Comparison of ENCODE assay signal across 1 cellular context in the genomic region with DNA sequence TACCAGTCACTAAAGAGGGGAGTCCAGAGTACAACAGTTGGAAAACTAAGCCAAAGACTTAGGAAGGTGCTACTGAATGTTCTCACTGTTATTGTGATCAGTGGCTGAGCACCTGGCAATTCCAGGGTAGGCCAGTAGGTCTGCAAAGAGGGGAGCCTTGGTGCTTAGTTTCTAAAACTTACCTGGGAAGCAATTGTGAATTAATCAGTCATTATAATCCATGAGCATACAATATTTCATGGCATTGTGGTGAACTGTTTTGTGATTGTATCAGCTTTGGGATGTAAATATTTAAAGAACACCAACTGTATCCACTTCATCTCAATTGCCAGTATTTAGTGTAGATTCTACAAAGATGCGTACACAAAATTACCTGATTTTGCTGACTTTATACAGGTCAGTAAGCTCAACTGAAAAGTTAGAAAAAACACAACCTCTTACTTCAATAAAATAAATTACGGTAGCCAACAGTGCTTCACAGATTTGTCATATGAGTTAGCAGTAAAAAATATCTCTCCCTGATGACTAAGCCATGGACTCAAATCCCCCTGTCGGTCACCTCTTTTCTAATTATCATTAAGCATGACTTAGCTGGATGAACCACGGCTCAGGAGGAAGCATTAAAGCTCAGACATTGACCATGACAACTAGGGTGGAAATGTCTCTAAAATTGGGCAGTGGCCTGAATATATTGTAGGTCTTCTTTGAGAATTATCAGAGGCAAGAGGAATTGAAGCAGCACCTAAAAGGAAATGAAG.
TF ChIP-seq lines count a peak whose summit lies in the region.

No MANE protein-coding gene starts in this region.

TF ChIP-seq in WTC11, 78 proteins besides CTCF, POLR2A, EP300 and RAD21 (continued from another document):
- TF ChIP-seq, protein P1, sequence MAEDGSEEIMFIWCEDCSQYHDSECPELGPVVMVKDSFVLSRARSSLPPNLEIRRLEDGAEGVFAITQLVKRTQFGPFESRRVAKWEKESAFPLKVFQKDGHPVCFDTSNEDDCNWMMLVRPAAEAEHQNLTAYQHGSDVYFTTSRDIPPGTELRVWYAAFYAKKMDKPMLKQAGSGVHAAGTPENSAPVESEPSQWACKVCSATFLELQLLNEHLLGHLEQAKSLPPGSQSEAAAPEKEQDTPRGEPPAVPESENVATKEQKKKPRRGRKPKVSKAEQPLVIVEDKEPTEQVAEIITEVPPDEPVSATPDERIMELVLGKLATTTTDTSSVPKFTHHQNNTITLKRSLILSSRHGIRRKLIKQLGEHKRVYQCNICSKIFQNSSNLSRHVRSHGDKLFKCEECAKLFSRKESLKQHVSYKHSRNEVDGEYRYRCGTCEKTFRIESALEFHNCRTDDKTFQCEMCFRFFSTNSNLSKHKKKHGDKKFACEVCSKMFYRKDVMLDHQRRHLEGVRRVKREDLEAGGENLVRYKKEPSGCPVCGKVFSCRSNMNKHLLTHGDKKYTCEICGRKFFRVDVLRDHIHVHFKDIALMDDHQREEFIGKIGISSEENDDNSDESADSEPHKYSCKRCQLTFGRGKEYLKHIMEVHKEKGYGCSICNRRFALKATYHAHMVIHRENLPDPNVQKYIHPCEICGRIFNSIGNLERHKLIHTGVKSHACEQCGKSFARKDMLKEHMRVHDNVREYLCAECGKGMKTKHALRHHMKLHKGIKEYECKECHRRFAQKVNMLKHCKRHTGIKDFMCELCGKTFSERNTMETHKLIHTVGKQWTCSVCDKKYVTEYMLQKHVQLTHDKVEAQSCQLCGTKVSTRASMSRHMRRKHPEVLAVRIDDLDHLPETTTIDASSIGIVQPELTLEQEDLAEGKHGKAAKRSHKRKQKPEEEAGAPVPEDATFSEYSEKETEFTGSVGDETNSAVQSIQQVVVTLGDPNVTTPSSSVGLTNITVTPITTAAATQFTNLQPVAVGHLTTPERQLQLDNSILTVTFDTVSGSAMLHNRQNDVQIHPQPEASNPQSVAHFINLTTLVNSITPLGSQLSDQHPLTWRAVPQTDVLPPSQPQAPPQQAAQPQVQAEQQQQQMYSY (CRISPR knock-in tag; IDR thresholded peaks at IDR 0.05): no peak
- no peak for TF ChIP-seq ATF2 (CRISPR knock-in tag; IDR thresholded peaks at IDR 0.05; ENCODE audit: borderline replicate concordance, low read depth)
- no peak for TF ChIP-seq ZNF396 (CRISPR knock-in tag; IDR thresholded peaks at IDR 0.05; ENCODE audit: borderline replicate concordance)
- TF ChIP-seq TCF7 (CRISPR knock-in tag; IDR thresholded peaks at IDR 0.05; ENCODE audit: low read depth): no peak
- no peak for TF ChIP-seq MXD4 (CRISPR knock-in tag; IDR thresholded peaks at IDR 0.05; ENCODE audit: borderline replicate concordance)
- no peak for TF ChIP-seq IRF2 (CRISPR knock-in tag; IDR thresholded peaks at IDR 0.05; ENCODE audit: borderline replicate concordance, low read depth)
- no peak for TF ChIP-seq ZMAT4 (CRISPR knock-in tag; IDR thresholded peaks at IDR 0.05)
- TF ChIP-seq KAT7 (CRISPR knock-in tag; IDR thresholded peaks at IDR 0.05; ENCODE audit: borderline replicate concordance): no peak
- TF ChIP-seq ZNF317 (CRISPR knock-in tag; IDR thresholded peaks at IDR 0.05; ENCODE audit: borderline replicate concordance, low read depth): no peak
- TF ChIP-seq, protein P2, sequence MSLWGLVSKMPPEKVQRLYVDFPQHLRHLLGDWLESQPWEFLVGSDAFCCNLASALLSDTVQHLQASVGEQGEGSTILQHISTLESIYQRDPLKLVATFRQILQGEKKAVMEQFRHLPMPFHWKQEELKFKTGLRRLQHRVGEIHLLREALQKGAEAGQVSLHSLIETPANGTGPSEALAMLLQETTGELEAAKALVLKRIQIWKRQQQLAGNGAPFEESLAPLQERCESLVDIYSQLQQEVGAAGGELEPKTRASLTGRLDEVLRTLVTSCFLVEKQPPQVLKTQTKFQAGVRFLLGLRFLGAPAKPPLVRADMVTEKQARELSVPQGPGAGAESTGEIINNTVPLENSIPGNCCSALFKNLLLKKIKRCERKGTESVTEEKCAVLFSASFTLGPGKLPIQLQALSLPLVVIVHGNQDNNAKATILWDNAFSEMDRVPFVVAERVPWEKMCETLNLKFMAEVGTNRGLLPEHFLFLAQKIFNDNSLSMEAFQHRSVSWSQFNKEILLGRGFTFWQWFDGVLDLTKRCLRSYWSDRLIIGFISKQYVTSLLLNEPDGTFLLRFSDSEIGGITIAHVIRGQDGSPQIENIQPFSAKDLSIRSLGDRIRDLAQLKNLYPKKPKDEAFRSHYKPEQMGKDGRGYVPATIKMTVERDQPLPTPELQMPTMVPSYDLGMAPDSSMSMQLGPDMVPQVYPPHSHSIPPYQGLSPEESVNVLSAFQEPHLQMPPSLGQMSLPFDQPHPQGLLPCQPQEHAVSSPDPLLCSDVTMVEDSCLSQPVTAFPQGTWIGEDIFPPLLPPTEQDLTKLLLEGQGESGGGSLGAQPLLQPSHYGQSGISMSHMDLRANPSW (CRISPR knock-in tag; conservative IDR thresholded peaks at IDR 0.05; ENCODE audit: low read depth): no peak
- TF ChIP-seq ZBTB21 (CRISPR knock-in tag; IDR thresholded peaks at IDR 0.05; ENCODE audit: borderline replicate concordance): no peak
- no peak for TF ChIP-seq RELA (CRISPR knock-in tag; IDR thresholded peaks at IDR 0.05; ENCODE audit: borderline replicate concordance)
